Comparison of ENCODE assay signal across 8 cellular contexts in genomic region chr9:12813960-12814876, GRCh38. TPM values are rescaled to one million over a fixed set of nuclear protein-coding genes. Genes with fewer than 3 reads are reported as not detected.
A peak's percentile ranks its signal among the peaks of the same experiment; 100 is the strongest.
DNase-seq lines count a peak whose midpoint lies in the region; ATAC-seq and TF ChIP-seq lines count a peak whose summit lies in the region.

No MANE protein-coding gene starts in this region.

- no peak for ATAC-seq in CD4-positive, alpha-beta T cell (ENCODE audit: poor library complexity)

- CTCF ChIA-PET in SK-N-SH (lab: Yijun Ruan, JAX) = interaction anchor here (0.8 to 2.3 kb wide), 12 partner anchors 11 to 275 kb away, joined by 3 to 9 read pairs (median 4); partner anchors contain the start of gene LURAP1L
- CTCF ChIA-PET in CD4-positive, alpha-beta T cell (lab: Charles Lee) = no interaction called here

- peak; percentile 89 to 94 for TF ChIP-seq EP300 in SK-N-SH (IDR thresholded peaks at IDR 0.05; ENCODE audit: borderline replicate concordance in 1 of 2, low read depth in 1 of 2, low read length in 1 of 2)

- peak overlapping the region; percentile 62; the same call in 1 of the 2 replicates for H3K9ac ChIP-seq in SK-N-SH

- no peaks in the 10 kb centered on the region for H3K9me3 ChIP-seq in SK-N-SH
- no peaks in the 10 kb centered on the region for H3K9me3 ChIP-seq in prostate gland
- H3K9me3 ChIP-seq in CD4-positive, alpha-beta T cell (ENCODE audit: control insufficient read depth, low read length) = no peaks in the 10 kb centered on the region

- intact Hi-C loops in prostate gland (cut with DNase I) = loop anchor here (5.0 kb wide), 1 partner anchor 37 kb away; the partner anchor contains the start of gene LURAP1L
- intact Hi-C loops in CD4-positive, alpha-beta T cell (cut with DNase I, micrococcal nuclease) = no loop called here

- H3K4me1 Mint-ChIP-seq in CD4-positive, alpha-beta T cell (ENCODE audit: low read depth) = no peaks in the 10 kb centered on the region

- no peaks in the 10 kb centered on the region for H3K27me3 ChIP-seq in SK-N-SH (ENCODE audit: insufficient read depth)
- H3K27me3 ChIP-seq in prostate gland (replicated peaks; ENCODE audit: insufficient read depth) = no peaks in the 10 kb centered on the region
- H3K27me3 ChIP-seq in CD4-positive, alpha-beta T cell (ENCODE audit: control insufficient read depth, insufficient read depth, low read length) = no peaks in the 10 kb centered on the region

- peak overlapping the region; percentile 96 for H3K27ac ChIP-seq in SK-N-SH (ENCODE audit: low read depth in 2 of 2, low read length in 1 of 2)
- peak overlapping the region; percentile 26 to 53 for H3K27ac ChIP-seq in prostate gland
- H3K27ac ChIP-seq in CD4-positive, alpha-beta T cell (ENCODE audit: low read depth, low read length) = no peak overlapping the region

- no peaks in the 10 kb centered on the region for H4K20me1 ChIP-seq in SK-N-SH (ENCODE audit: insufficient read depth)

- peak; percentile 34 for TF ChIP-seq RAD21 in SK-N-SH (IDR thresholded peaks at IDR 0.05; ENCODE audit: low read length)

- POLR2A ChIA-PET in SK-N-SH (lab: Yijun Ruan, JAX) = interaction anchor here (1.8 kb wide), 1 partner anchor 38 kb away, joined by 14 read pairs; no protein-coding TSS in a partner anchor
- POLR2A ChIA-PET in CD4-positive, alpha-beta T cell (lab: Charles Lee) = no interaction called here

- H3K4me3 Mint-ChIP-seq in CD4-positive, alpha-beta T cell = no peak overlapping the region

- no peak overlapping the region for H3K27ac Mint-ChIP-seq in CD4-positive, alpha-beta T cell

- H3K4me1 ChIP-seq in SK-N-SH (ENCODE audit: control insufficient read depth in 1 of 2, insufficient read depth in 2 of 2, low read depth in 1 of 2, low read length in 1 of 2) = peaks cover 21 to 22% of the 10 kb centered on the region in 2 experiments; a peak in 3 of 4 replicates
- H3K4me1 ChIP-seq in prostate gland (replicated peaks) = no peaks in the 10 kb centered on the region

- H3F3A ChIP-seq in SK-N-SH (replicated peaks; ENCODE audit: insufficient read depth) = peaks cover 19% of the 10 kb centered on the region

- WGBS in SK-N-SH (ENCODE audit: low lambda C conversion rate) = 3% methylated on average over 6 of the region's 6 CpGs
- 14% methylated on average over 6 of the region's 6 CpGs for WGBS in prostate gland

- peaks cover 15% of the 10 kb centered on the region for H3K9me3 Mint-ChIP-seq in CD4-positive, alpha-beta T cell

- peak overlapping the region; percentile 55; the same call in 1 of the 2 replicates for H3K4me2 ChIP-seq in SK-N-SH

- H3K79me2 ChIP-seq in SK-N-SH (ENCODE audit: insufficient read depth) = no peaks in the 10 kb centered on the region

- H3K9me2 ChIP-seq in SK-N-SH = no peaks in the 10 kb centered on the region

- TF ChIP-seq CTCF in SK-N-SH (IDR thresholded peaks at IDR 0.05) (peak; percentile 50), foreskin fibroblast (IDR thresholded peaks at IDR 0.05; ENCODE audit: low read depth, low read length) (peak; percentile 24), prostate gland (IDR thresholded peaks at IDR 0.05) (peak in 2 of 4 experiments; percentile 41 to 50), GM13976 (IDR thresholded peaks at IDR 0.05; ENCODE audit: borderline replicate concordance, control extremely low read depth, extremely low read depth, insufficient read depth, missing control alignments) (no peak)
- no peak for TF ChIP-seq CTCF in CD4-positive, alpha-beta T cell (IDR thresholded peaks at IDR 0.05)

- H2AFZ ChIP-seq in SK-N-SH (ENCODE audit: low read depth) = peak overlapping the region; percentile 64

- DNase-seq in DMS53 (lab: John Stamatoyannopoulos, UW) (peak; percentile 85), LoVo (ENCODE audit: low spot score) (peak; percentile 93), SK-N-SH (peak; percentile 59), foreskin fibroblast (peak; percentile 98), prostate gland (ENCODE audit: low spot score) (peak; percentile 44), GM13976 (ENCODE audit: low spot score) (no peak), HuH-7 (ENCODE audit: low spot score) (no peak)
- DNase-seq in CD4-positive, alpha-beta T cell = no peak

- H3K36me3 ChIP-seq in SK-N-SH (replicated peaks in 1 of 2; ENCODE audit: control insufficient read depth in 1 of 2, insufficient read depth in 2 of 2, low read length in 1 of 2) (no peaks in the 10 kb centered on the region), prostate gland (no peaks in the 10 kb centered on the region)

- TF ChIP-seq POLR2A in prostate gland (IDR thresholded peaks at IDR 0.05) = no peak

- H3K4me3 ChIP-seq in SK-N-SH (ENCODE audit: low read depth in 2 of 2, low read length in 1 of 2) = peak overlapping the region; percentile 6 to 31; a peak in 2 of 4 replicates
- peak overlapping the region in 1 of 2 donors; percentile 7 for H3K4me3 ChIP-seq in foreskin fibroblast (ENCODE audit: low read depth in 1 of 2, low read length in 2 of 2)
- no peak overlapping the region for H3K4me3 ChIP-seq in prostate gland

- H3K27me3 Mint-ChIP-seq in CD4-positive, alpha-beta T cell = no peaks in the 10 kb centered on the region

- no peaks in the 10 kb centered on the region for H3K36me3 Mint-ChIP-seq in CD4-positive, alpha-beta T cell (ENCODE audit: low read depth)

- in situ Hi-C loops in GM13976 (cut with MboI; ENCODE audit: low sequenced_read_pairs, unreplicated experiment) = no loop called here

TF ChIP-seq in SK-N-SH, 30 proteins besides CTCF, POLR2A, EP300 and RAD21 (continues in another document):
- TF ChIP-seq SMC3 (IDR thresholded peaks at IDR 0.05; ENCODE audit: low read depth, low read length) = no peak
- TF ChIP-seq TAF1 (IDR thresholded peaks at IDR 0.05; ENCODE audit: borderline replicate concordance, low read depth, low read length) = peak; percentile 37; the same call in 1 of the 2 replicates
- peak; percentile 38; the same call in 1 of the 2 replicates for TF ChIP-seq YY1 (IDR thresholded peaks at IDR 0.05; ENCODE audit: low read depth)
- TF ChIP-seq, protein P1, sequence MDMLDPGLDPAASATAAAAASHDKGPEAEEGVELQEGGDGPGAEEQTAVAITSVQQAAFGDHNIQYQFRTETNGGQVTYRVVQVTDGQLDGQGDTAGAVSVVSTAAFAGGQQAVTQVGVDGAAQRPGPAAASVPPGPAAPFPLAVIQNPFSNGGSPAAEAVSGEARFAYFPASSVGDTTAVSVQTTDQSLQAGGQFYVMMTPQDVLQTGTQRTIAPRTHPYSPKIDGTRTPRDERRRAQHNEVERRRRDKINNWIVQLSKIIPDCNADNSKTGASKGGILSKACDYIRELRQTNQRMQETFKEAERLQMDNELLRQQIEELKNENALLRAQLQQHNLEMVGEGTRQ (IDR thresholded peaks at IDR 0.05; ENCODE audit: borderline replicate concordance, low read depth, low read length) = no peak
- TF ChIP-seq EZH2phosphoT487 (IDR thresholded peaks at IDR 0.05; ENCODE audit: borderline replicate concordance, low read depth) = no peak
- peak; percentile 96 for TF ChIP-seq TCF12 (IDR thresholded peaks at IDR 0.05)
- peak; percentile 98 for TF ChIP-seq FOSL2 (IDR thresholded peaks at IDR 0.05; ENCODE audit: borderline replicate concordance, low read depth)
- TF ChIP-seq GATA2 (CRISPR knock-in tag; IDR thresholded peaks at IDR 0.05) = peak; percentile 65
- no peak for TF ChIP-seq ELF1 (IDR thresholded peaks at IDR 0.05)
- no peak; the same call in 1 of the 2 replicates for TF ChIP-seq RXRA (IDR thresholded peaks at IDR 0.05; ENCODE audit: borderline replicate concordance, low read depth)
- TF ChIP-seq MXI1 (IDR thresholded peaks at IDR 0.05; ENCODE audit: low read depth, low read length) = peak; percentile 88
- TF ChIP-seq RCOR1 (IDR thresholded peaks at IDR 0.05; ENCODE audit: low read length) = no peak; the same call in 1 of the 2 replicates
- no peak for TF ChIP-seq GABPA (IDR thresholded peaks at IDR 0.05; ENCODE audit: low read depth)
- peak; percentile 92; the same call in 1 of the 2 replicates for TF ChIP-seq SIN3A (IDR thresholded peaks at IDR 0.05; ENCODE audit: borderline replicate concordance, low read depth, low read length)
- TF ChIP-seq NFIC (IDR thresholded peaks at IDR 0.05; ENCODE audit: borderline replicate concordance) = peak; percentile 68; the same call in 1 of the 2 replicates
- TF ChIP-seq RFX5 (IDR thresholded peaks at IDR 0.05; ENCODE audit: low read length) = no peak
- 0 out of 2 replicates have a peak, but pooled peaks have one; percentile 24 for TF ChIP-seq MEF2A (IDR thresholded peaks at IDR 0.05; ENCODE audit: borderline replicate concordance, low read depth)
- TF ChIP-seq, protein P2, sequence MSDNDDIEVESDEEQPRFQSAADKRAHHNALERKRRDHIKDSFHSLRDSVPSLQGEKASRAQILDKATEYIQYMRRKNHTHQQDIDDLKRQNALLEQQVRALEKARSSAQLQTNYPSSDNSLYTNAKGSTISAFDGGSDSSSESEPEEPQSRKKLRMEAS (IDR thresholded peaks at IDR 0.05; ENCODE audit: low read depth) = peak; percentile 92
- TF ChIP-seq CHD2 (IDR thresholded peaks at IDR 0.05; ENCODE audit: low read length, partially characterized antibody) = no peak
- peak; percentile 62; the same call in 1 of the 2 replicates for TF ChIP-seq ZBTB33 (IDR thresholded peaks at IDR 0.05; ENCODE audit: borderline replicate concordance, low read depth)
- TF ChIP-seq JUND (IDR thresholded peaks at IDR 0.05) = peak; percentile 99
- TF ChIP-seq FOXJ3 (CRISPR knock-in tag; IDR thresholded peaks at IDR 0.05) = peak; percentile 82; the same call in 1 of the 2 replicates
- TF ChIP-seq FOXM1 (IDR thresholded peaks at IDR 0.05; ENCODE audit: low read depth) = peak; percentile 78
- peak; percentile 92 for TF ChIP-seq TEAD4 (IDR thresholded peaks at IDR 0.05; ENCODE audit: borderline replicate concordance, insufficient read depth)

RNA-seq across cellular contexts. Expression of gene LURAP1L, which starts 39.4 kb away (rescaled TPM):
- polyA plus RNA-seq in SK-N-SH (2012; rRNA removed) = 3.4 and 4.0 TPM in 2 replicates
- polyA plus RNA-seq in SK-N-SH (2012; cell fraction: cytosol; rRNA removed) = 2.8 and 2.9 TPM in 2 replicates
- 5.0 and 8.9 TPM in 2 replicates for polyA plus RNA-seq in SK-N-SH (2012; cell fraction: nucleus; rRNA removed)
- 1 to 10 TPM; 2.7 to 8.8 TPM for total RNA-seq in prostate gland
- not detected for total RNA-seq in CD4-positive, alpha-beta T cell

Comparison
In these comparisons a context has a peak if more than half of its experiments do, and no peak if none do; other contexts are left out.
1. DNase-seq: peak in DMS53 (single experiment), LoVo (single experiment), SK-N-SH (single experiment), foreskin fibroblast (2 of 2) and prostate gland (single experiment); none in CD4-positive, alpha-beta T cell (0 of 10), GM13976 (single experiment) and HuH-7 (single experiment).
2. H3K4me3 ChIP-seq: peak in SK-N-SH (2 of 2); none in prostate gland (0 of 2).
3. CTCF ChIP-seq: peak in SK-N-SH (single experiment) and foreskin fibroblast (single experiment); none in CD4-positive, alpha-beta T cell (single experiment) and GM13976 (single experiment).